9 cellular contexts compared by ENCODE assay signal in the genomic region with DNA sequence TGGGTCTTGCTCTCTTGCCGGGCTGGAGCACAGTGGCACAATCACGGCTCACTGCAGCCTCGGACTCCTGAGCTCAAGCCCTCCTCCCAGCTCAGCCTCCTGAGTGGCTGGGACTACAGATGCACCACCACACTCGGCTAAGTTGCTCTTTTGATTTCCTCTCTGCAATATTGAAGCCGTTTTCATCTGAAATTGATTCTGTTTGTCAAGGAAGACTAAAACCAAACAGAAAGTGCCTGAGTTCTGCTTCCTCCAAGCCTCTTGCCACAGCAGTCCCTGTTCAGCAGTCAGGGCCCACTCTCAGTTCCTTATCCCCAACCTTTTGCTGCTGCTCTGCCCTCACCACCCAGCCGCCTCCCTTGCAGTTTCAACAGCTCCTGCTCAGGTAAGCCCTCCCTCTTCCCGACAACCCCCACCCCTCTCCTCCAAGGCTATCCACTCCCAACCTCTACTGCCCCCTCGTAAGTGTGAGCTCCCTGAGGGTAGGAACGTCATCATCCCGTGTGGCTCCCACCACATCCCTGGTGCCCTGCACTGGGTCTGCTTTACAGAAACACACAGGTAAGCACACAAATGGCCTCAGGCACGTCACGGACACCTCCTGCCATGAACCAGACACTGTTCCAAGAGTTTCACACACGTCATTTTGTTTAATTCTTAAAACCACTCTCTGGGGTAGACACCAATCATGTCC.
DNase-seq lines count a peak whose midpoint lies in the region; ATAC-seq and TF ChIP-seq lines count a peak whose summit lies in the region.
"Had no signal": no experiment of that assay in that cellular context is flagged by ENCODE, and none has a peak within 500 bp of the region (broad histone marks: within the 10 kb centered on the region; RNA-seq: fewer than 3 reads in every experiment).

No MANE protein-coding gene starts in this region.

- ATAC-seq in Right ventricle myocardium superior (ENCODE audit: poor library complexity) = no peak
- peak; percentile 95 for ATAC-seq in HG03025 (IDR thresholded peaks at IDR 0.05; ENCODE audit: low FRiP score, unreplicated experiment)
- no peak for ATAC-seq in foreskin keratinocyte

- no peak for TF ChIP-seq CTCF in thyroid gland (IDR thresholded peaks at IDR 0.05)
- TF ChIP-seq CTCF in foreskin keratinocyte (conservative IDR thresholded peaks at IDR 0.05) = no peak

- H3K9me3 ChIP-seq in thyroid gland = no peaks in the 10 kb centered on the region

- H3K27ac ChIP-seq in thyroid gland = no peak overlapping the region
- no peak overlapping the region for H3K27ac ChIP-seq in foreskin keratinocyte

- TF ChIP-seq POLR2A in thyroid gland (IDR thresholded peaks at IDR 0.05) = no peak

- DNase-seq in cardiac septum (ENCODE audit: low spot score) (peak; percentile 31), Right ventricle myocardium superior (no peak), SKM-1 treated with dmso at 0.1 percent for 144 hours (lab: John Stamatoyannopoulos, UW; ENCODE audit: unreplicated experiment) (peak; percentile 75), DMS79 (lab: John Stamatoyannopoulos, UW) (no peak), thyroid gland (no peak), NCI-H2107 (lab: John Stamatoyannopoulos, UW) (no peak), foreskin keratinocyte (no peak)
- DNase-seq: AML-193 had no signal

- no peaks in the 10 kb centered on the region for H3K4me1 ChIP-seq in thyroid gland
- H3K4me1 ChIP-seq in foreskin keratinocyte = no peaks in the 10 kb centered on the region

- 77 to 83% methylated on average over 13 of the region's 13 CpGs for WGBS in thyroid gland, 2 donors

- no peaks in the 10 kb centered on the region for H3K36me3 ChIP-seq in thyroid gland

- no peak overlapping the region for H3K4me3 ChIP-seq in thyroid gland (replicated peaks in 1 of 3)

- H3K27me3 ChIP-seq in thyroid gland (no peaks in the 10 kb centered on the region), foreskin keratinocyte (no peaks in the 10 kb centered on the region)

- intact Hi-C loops in cardiac septum (cut with DNase I) = no loop called here
- intact Hi-C loops in Right ventricle myocardium superior (cut with DNase I) = no loop called here
- intact Hi-C loops in thyroid gland (cut with DNase I) = no loop called here

Comparison
In these comparisons a context has a peak if more than half of its experiments do, and no peak if none do; other contexts are left out.
1. DNase-seq: peak in cardiac septum (single experiment) and SKM-1 treated with dmso at 0.1 percent for 144 hours (single experiment); none in Right ventricle myocardium superior (single experiment), DMS79 (single experiment), thyroid gland (0 of 2), NCI-H2107 (single experiment) and foreskin keratinocyte (0 of 2).